In the genomic region with DNA sequence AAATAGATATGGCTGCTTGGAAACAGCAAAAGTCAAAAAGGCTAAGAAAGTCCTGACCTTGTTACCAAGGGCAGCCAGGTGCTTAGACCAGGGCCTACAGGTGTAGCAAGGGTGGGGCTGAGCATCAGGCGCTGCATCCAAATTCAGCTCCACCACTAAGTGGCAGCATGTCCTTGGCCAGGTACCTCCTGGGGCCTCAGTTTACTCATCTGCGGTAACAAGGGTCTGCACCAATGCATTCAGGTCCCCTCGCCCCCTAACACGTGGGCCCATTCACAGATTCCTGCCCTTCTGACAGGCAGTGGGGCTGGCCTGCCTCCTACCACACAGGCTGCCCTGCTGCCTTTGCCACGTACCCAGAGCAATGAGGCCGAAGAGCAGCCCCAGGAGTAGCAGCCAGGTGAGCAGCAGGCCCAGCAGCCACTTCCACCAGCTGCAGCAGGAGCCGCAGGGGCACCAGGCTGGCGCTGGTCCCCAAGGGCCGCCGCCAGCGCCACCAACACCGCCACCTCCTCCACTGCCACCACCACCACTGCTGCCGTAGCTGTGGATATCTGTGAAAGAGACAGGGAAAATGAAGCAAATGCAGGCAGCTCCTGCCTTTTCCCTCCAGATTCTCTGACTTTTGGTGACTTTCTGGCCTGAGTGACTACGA, we compare ENCODE assay signal across 22 cellular contexts. TPM values are rescaled to one million over a fixed set of nuclear protein-coding genes. Genes with fewer than 3 reads are reported as not detected.
"Had no signal": no experiment of that assay in that cellular context is flagged by ENCODE, and none has a peak within 500 bp of the region (broad histone marks: within the 10 kb centered on the region; RNA-seq: fewer than 3 reads in every experiment).

No MANE protein-coding gene starts in this region.

- H3K4me1 ChIP-seq: left ventricle myocardium inferior, psoas muscle had no signal

- ATAC-seq: psoas muscle, right cardiac atrium had no signal

- DNase-seq: activated B cell treated with CpG ODN at 0.5 μM for 24 hours; activated CD4-positive, alpha-beta memory T cell treated with anti-CD3 and anti-CD28 coated beads for 36 hours; activated CD4-positive, alpha-beta T cell treated with anti-CD3 and anti-CD28 coated beads for 4 hours; activated naive CD4-positive, alpha-beta T cell; activated naive CD8-positive, alpha-beta T cell treated with anti-CD3 and anti-CD28 coated beads, Interleukin-2, amount 10 ng/mL, durations not matched to agents 7 days and 5 days; activated T-cell treated with anti-CD3 and anti-CD28 coated beads for 4 hours; amygdala; erythroblast; hypothalamus; left ventricle myocardium inferior; mammary epithelial cell; psoas muscle; right cardiac atrium had no signal

- H3K27ac ChIP-seq: cardiac muscle cell, left ventricle myocardium inferior, psoas muscle, skin epidermis, thoracic aorta, upper lobe of left lung had no signal

- H3K27me3 ChIP-seq: cardiac muscle cell, upper lobe of left lung had no signal

RNA-seq across cellular contexts. Expression of gene COL17A1, which starts 28.9 kb away (rescaled TPM):
- total RNA-seq: activated B cell treated with CpG ODN at 0.5 μM for 24 hours; activated CD4-positive, alpha-beta memory T cell treated with anti-CD3 and anti-CD28 coated beads for 36 hours; activated naive CD8-positive, alpha-beta T cell treated with anti-CD3 and anti-CD28 coated beads, Interleukin-2, amount 10 ng/mL, durations not matched to agents 7 days and 5 days; activated T-helper 1 cell treated with anti-CD3 and anti-CD28 coated beads, Interleukin-12 subunit alpha, Interleukin-12 subunit beta, Interleukin-2, Interleukin-4 antibody, amounts not matched to agents 30 ng/mL and 10 ng/mL and 1 ng/mL, durations not matched to agents 14 hours and 24 hours and 36 hours; cardiac muscle cell; chondrocyte; left ventricle myocardium inferior; mononuclear cell; neural crest cell; osteocyte had no signal
